In the genomic region with DNA sequence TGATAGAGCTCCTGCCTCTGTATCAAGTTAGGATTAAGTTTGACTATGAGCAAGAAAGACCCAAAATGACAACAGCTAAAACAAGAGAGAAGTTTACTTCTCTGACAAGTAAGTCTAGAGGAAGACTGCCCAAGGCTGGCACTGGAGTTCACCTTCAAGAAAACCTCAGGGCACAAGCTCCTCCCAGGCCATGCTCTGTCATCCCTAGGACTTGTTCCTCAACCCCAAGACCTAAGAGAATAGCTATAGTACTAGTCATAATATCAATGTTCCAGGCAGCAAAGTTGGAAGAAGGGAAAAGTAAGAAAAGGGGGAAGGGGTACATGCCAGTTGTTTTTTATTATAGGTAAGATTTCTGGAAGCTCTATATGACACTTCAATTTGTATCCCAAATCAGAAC, we compare ENCODE assay signal across 1 cellular context.
TF ChIP-seq lines count a peak whose summit lies in the region.

No MANE protein-coding gene starts in this region.

TF ChIP-seq in endothelial cell of umbilical vein, 7 proteins besides CTCF, POLR2A, EP300 and RAD21:
- TF ChIP-seq FOS (IDR thresholded peaks at IDR 0.05; ENCODE audit: borderline replicate concordance, insufficient read depth, low read length) (no peak), POLR2AphosphoS5 (IDR thresholded peaks at IDR 0.05; ENCODE audit: insufficient read depth, low read depth, low read length) (peak; percentile 18)
TF ChIP-seq in endothelial cell of umbilical vein: peak in this region for 1.
